In the genomic region with DNA sequence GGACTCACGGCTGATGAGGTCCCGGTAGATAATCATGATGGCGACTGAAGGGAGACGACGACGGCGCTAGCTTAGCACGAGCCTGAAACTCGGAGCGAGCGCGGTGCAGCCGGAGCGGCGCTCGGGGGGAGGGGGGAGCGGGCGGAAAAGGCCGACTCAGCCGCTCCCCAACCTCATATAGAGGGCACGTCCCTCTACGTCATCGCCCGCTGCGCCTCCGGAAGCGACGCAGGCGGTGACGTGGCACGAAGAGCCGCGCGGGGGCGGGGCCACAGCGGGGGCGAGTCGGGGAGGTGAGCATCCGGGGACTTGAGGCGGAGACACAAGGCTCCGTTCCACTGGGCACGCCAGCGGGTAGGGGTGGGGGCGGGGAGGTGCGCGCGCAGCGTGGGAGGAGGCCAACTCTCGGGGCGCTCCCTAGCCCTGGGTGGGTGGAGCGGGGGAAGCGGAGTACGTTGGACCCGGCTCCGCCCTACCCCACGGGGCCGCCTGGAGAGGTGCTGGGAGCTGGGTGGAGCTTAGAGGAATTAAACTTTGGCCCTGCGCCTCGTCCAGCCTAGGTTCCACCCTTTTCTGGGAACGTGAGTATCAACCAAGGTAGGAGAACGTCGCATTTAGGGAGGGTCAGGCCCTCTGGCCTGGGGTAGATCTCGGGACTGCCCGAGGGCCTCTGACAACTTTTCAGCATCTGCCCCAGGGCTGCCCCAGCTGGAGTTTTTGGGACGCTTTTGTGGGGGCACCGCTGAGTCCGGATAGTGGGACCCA, we compare ENCODE assay signal across 1 cellular context.
TF ChIP-seq lines count a peak whose summit lies in the region.

TSS of gene TPT1 (minus strand) at position 150 of the 765 bp plus-strand sequence. CDS start at position 36, 114 bp downstream.

TF ChIP-seq in K562, 482 proteins besides CTCF, POLR2A, EP300 and RAD21 (continued from another document):
- TF ChIP-seq MBD1 (CRISPR knock-in tag; IDR thresholded peaks at IDR 0.05) (no peak), ZNF384 (IDR thresholded peaks at IDR 0.05; ENCODE audit: low read depth, low read length) (no peak), ZNF639 (CRISPR knock-in tag; conservative IDR thresholded peaks at IDR 0.05 in 1 of 2, IDR thresholded peaks at IDR 0.05 in 1 of 2) (peak in 1 of 2 experiments; percentile 58; a peak in 1 of 4 replicates), GTF2A2 (tag; IDR thresholded peaks at IDR 0.05) (0 out of 2 replicates have a peak, but pooled peaks have one; percentile 64), SP1 (CRISPR knock-in tag; IDR thresholded peaks at IDR 0.05) (peak; percentile 60; the same call in 1 of the 2 replicates), MEIS2 (IDR thresholded peaks at IDR 0.05; ENCODE audit: partially characterized antibody) (no peak), ZBTB34 (CRISPR knock-in tag; IDR thresholded peaks at IDR 0.05) (no peak), MITF (IDR thresholded peaks at IDR 0.05) (no peak), MBD2 (IDR thresholded peaks at IDR 0.05; ENCODE audit: borderline replicate concordance, low read depth) (peak; percentile 48; the same call in 1 of the 2 replicates), FOXP1 (CRISPR knock-in tag; IDR thresholded peaks at IDR 0.05) (0 out of 2 replicates have a peak, but pooled peaks have one; percentile 83), EP400 (IDR thresholded peaks at IDR 0.05) (peak; percentile 81; the same call in 1 of the 2 replicates), PRDM10 (IDR thresholded peaks at IDR 0.05; ENCODE audit: partially characterized antibody) (peak; percentile 34), KLF13 (tag; IDR thresholded peaks at IDR 0.05; ENCODE audit: borderline replicate concordance, low read depth) (no peak)
